ENCODE assay signal across 8 cellular contexts in genomic region chr10:22605168-22605567, GRCh38.
DNase-seq lines count a peak whose midpoint lies in the region; ATAC-seq and TF ChIP-seq lines count a peak whose summit lies in the region.

No MANE protein-coding gene starts in this region.

- TF ChIP-seq CTCF in left lung (IDR thresholded peaks at IDR 0.05), result no peak

- DNase-seq in CD4-positive, CD25-positive, alpha-beta regulatory T cell, result no peak
- DNase-seq in HCEC 1CT, result peak; percentile 84
- no peak for DNase-seq in activated CD8-positive, alpha-beta T cell treated with anti-CD3 and anti-CD28 coated beads, Interleukin-2, amount 10 ng/mL, durations not matched to agents 7 days and 5 days
- no peak for DNase-seq in left lung
- no peak for DNase-seq in NCI-H1105 treated with DMSO at 0.1 percent for 48 hours (lab: John Stamatoyannopoulos, UW)
- DNase-seq in RKO (ENCODE audit: low spot score), result no peak
- no peak for DNase-seq in mesenteric fat pad (ENCODE audit: low spot score)

- intact Hi-C loops in left lung (cut with DNase I), result no loop called here

- peak overlapping the region; percentile 63 for H3K4me3 ChIP-seq in CD4-positive, CD25-positive, alpha-beta regulatory T cell (ENCODE audit: low read depth, low read length)
- H3K4me3 ChIP-seq in left lung, result no peak overlapping the region

- H3K27ac Mint-ChIP-seq in CD4-positive, CD25-positive, alpha-beta regulatory T cell, result peak overlapping the region; percentile 88 to 97 (median 90)
- H3K27ac Mint-ChIP-seq in activated CD8-positive, alpha-beta T cell treated with anti-CD3 and anti-CD28 coated beads, Interleukin-2, amount 10 ng/mL, durations not matched to agents 7 days and 5 days, result peak overlapping the region; percentile 77

- H3K27ac ChIP-seq in CD4-positive, CD25-positive, alpha-beta regulatory T cell (ENCODE audit: insufficient read depth, low read length, poor library complexity, severe bottlenecking), result peak overlapping the region; percentile 69
- H3K27ac ChIP-seq in left lung, result peak overlapping the region; percentile 5 to 88

- ATAC-seq in CD4-positive, CD25-positive, alpha-beta regulatory T cell (ENCODE audit: low read depth in 2 of 2), result no peak
- no peak for ATAC-seq in activated CD8-positive, alpha-beta T cell treated with anti-CD3 and anti-CD28 coated beads, Interleukin-2, amount 10 ng/mL, durations not matched to agents 7 days and 5 days
- peak; percentile 74 for ATAC-seq in left lung
- no peak for ATAC-seq in HG02938 (IDR thresholded peaks at IDR 0.05; ENCODE audit: unreplicated experiment)

- no peaks in the 10 kb centered on the region for H3K9me3 ChIP-seq in CD4-positive, CD25-positive, alpha-beta regulatory T cell (ENCODE audit: control insufficient read depth in 2 of 2, low read length in 2 of 2)
- H3K9me3 ChIP-seq in left lung, result no peaks in the 10 kb centered on the region

- H3K9me3 Mint-ChIP-seq in CD4-positive, CD25-positive, alpha-beta regulatory T cell, result peaks cover 0 to 3% (median 0%) of the 10 kb centered on the region in 7 donors
- no peaks in the 10 kb centered on the region for H3K9me3 Mint-ChIP-seq in activated CD8-positive, alpha-beta T cell treated with anti-CD3 and anti-CD28 coated beads, Interleukin-2, amount 10 ng/mL, durations not matched to agents 7 days and 5 days (ENCODE audit: insufficient read depth)

- H3K27me3 Mint-ChIP-seq in CD4-positive, CD25-positive, alpha-beta regulatory T cell, result no peaks in the 10 kb centered on the region
- H3K27me3 Mint-ChIP-seq in activated CD8-positive, alpha-beta T cell treated with anti-CD3 and anti-CD28 coated beads, Interleukin-2, amount 10 ng/mL, durations not matched to agents 7 days and 5 days (ENCODE audit: low read depth), result no peaks in the 10 kb centered on the region

- peak overlapping the region; percentile 58 to 77 (median 64) for H3K4me3 Mint-ChIP-seq in CD4-positive, CD25-positive, alpha-beta regulatory T cell
- peak overlapping the region; percentile 45 for H3K4me3 Mint-ChIP-seq in activated CD8-positive, alpha-beta T cell treated with anti-CD3 and anti-CD28 coated beads, Interleukin-2, amount 10 ng/mL, durations not matched to agents 7 days and 5 days

- CTCF ChIA-PET in activated CD8-positive, alpha-beta T cell treated with anti-CD3 and anti-CD28 coated beads, Interleukin-2, amount 10 ng/mL, durations not matched to agents 7 days and 5 days (lab: Charles Lee), result interaction anchor here (1.2 to 1.5 kb wide), 3 partner anchors 13 to 32 kb away, joined by 4 to 6 read pairs (median 4); no protein-coding TSS in a partner anchor

- POLR2A ChIA-PET in activated CD8-positive, alpha-beta T cell treated with anti-CD3 and anti-CD28 coated beads, Interleukin-2, amount 10 ng/mL, durations not matched to agents 7 days and 5 days (lab: Charles Lee), result interaction anchor here (0.6 to 0.7 kb wide), 3 partner anchors 73 to 604 kb away, joined by 3 read pairs; no protein-coding TSS in a partner anchor

- peaks cover 91% of the 10 kb centered on the region for H3K4me1 ChIP-seq in CD4-positive, CD25-positive, alpha-beta regulatory T cell (ENCODE audit: control insufficient read depth, insufficient read depth, low read length, poor library complexity, severe bottlenecking)
- H3K4me1 ChIP-seq in left lung, result peaks cover 0 to 59% of the 10 kb centered on the region in 2 donors

- H3K27me3 ChIP-seq in CD4-positive, CD25-positive, alpha-beta regulatory T cell (ENCODE audit: control insufficient read depth, insufficient read depth, low read length), result no peaks in the 10 kb centered on the region
- H3K27me3 ChIP-seq in left lung, result no peaks in the 10 kb centered on the region

- peaks cover 50% of the 10 kb centered on the region for H3K36me3 Mint-ChIP-seq in CD4-positive, CD25-positive, alpha-beta regulatory T cell
- H3K36me3 Mint-ChIP-seq in activated CD8-positive, alpha-beta T cell treated with anti-CD3 and anti-CD28 coated beads, Interleukin-2, amount 10 ng/mL, durations not matched to agents 7 days and 5 days (ENCODE audit: low read depth), result peaks cover 79% of the 10 kb centered on the region

- H3K36me3 ChIP-seq in CD4-positive, CD25-positive, alpha-beta regulatory T cell (ENCODE audit: control insufficient read depth, insufficient read depth, low read length), result peaks cover 38% of the 10 kb centered on the region
- H3K36me3 ChIP-seq in left lung, result peaks cover 0 to 21% of the 10 kb centered on the region in 2 donors

- H3K4me1 Mint-ChIP-seq in CD4-positive, CD25-positive, alpha-beta regulatory T cell, result peaks cover 31 to 93% (median 78%) of the 10 kb centered on the region in 4 donors
- H3K4me1 Mint-ChIP-seq in activated CD8-positive, alpha-beta T cell treated with anti-CD3 and anti-CD28 coated beads, Interleukin-2, amount 10 ng/mL, durations not matched to agents 7 days and 5 days (ENCODE audit: low read depth), result peaks cover 86% of the 10 kb centered on the region
